10 cellular contexts compared by ENCODE assay signal in genomic region chr2:182473635-182474034, GRCh38. TPM values are rescaled to one million over a fixed set of nuclear protein-coding genes. Genes with fewer than 3 reads are reported as not detected.
"Had no signal": no experiment of that assay in that cellular context is flagged by ENCODE, and none has a peak within 500 bp of the region (broad histone marks: within the 10 kb centered on the region; RNA-seq: fewer than 3 reads in every experiment).

No MANE protein-coding gene starts in this region.

- H3K9ac ChIP-seq: KMS-11 had no signal

- H3K27ac ChIP-seq: HL-60, KMS-11 had no signal

- ATAC-seq: HepG2 had no signal

- FAIRE-seq: HepG2, HTR-8/SVneo had no signal

- DNase-seq: IMR-90, KBM-7, KG1 had no signal

- H3K4me2 ChIP-seq: KMS-11 had no signal

RNA-seq across cellular contexts. Expression of gene PDE1A, which starts 46.8 kb away (rescaled TPM):
- total RNA-seq: HepG2, HT-29, HT1080 had no signal
- polyA plus RNA-seq: HepG2, IgD-negative memory B cell had no signal
